ENCODE assay signal across 1 cellular context in genomic region chr13:26037302-26037701, GRCh38.
TF ChIP-seq lines count a peak whose summit lies in the region.

No MANE protein-coding gene starts in this region.

TF ChIP-seq in HCT116, 20 proteins besides CTCF, POLR2A, EP300 and RAD21 (continued from another document):
- no peak for TF ChIP-seq REST (IDR thresholded peaks at IDR 0.05; ENCODE audit: low read depth)
